11 cellular contexts compared by ENCODE assay signal in genomic region chrX:39955621-39956020, GRCh38.
DNase-seq lines count a peak whose midpoint lies in the region; TF ChIP-seq lines count a peak whose summit lies in the region.
"Had no signal": no experiment of that assay in that cellular context is flagged by ENCODE, and none has a peak within 500 bp of the region (broad histone marks: within the 10 kb centered on the region; RNA-seq: fewer than 3 reads in every experiment).

No MANE protein-coding gene starts in this region.

- BruUV-seq in OCI-LY7 (replicated peaks; lab: Mats Ljungman, UMichigan): no TSS peak

- H4K20me1 ChIP-seq in OCI-LY7 (ENCODE audit: insufficient read depth, low read length): no peaks in the 10 kb centered on the region

- TF ChIP-seq CTCF in GM20000 (IDR thresholded peaks at IDR 0.05; ENCODE audit: extremely low read depth, missing control alignments): no peak
- no peak for TF ChIP-seq CTCF in OCI-LY7 (conservative IDR thresholded peaks at IDR 0.05; ENCODE audit: low read length)

- no peaks in the 10 kb centered on the region for H3K36me3 Mint-ChIP-seq in T-helper 2 cell treated with Interferon-gamma antibody and Interleukin-4, amounts not matched to agents 5 μg/mL and 100 μg/mL, for 36 hours (ENCODE audit: low read depth)

- DNase-seq in NCI-H2171 treated with DMSO at 0.1 percent for 48 hours (lab: John Stamatoyannopoulos, UW) (peak; percentile 24), NCI-H2171 (lab: John Stamatoyannopoulos, UW) (no peak), GM20000 (ENCODE audit: low spot score) (peak; percentile 12), OCI-LY7 (ENCODE audit: low spot score) (peak; percentile 60), germinal center (ENCODE audit: low spot score) (peak; percentile 28), MG63 (no peak), NK-92 (lab: John Stamatoyannopoulos, UW; ENCODE audit: unreplicated experiment) (no peak)
- no peak for DNase-seq in T-helper 2 cell treated with Interferon-gamma antibody and Interleukin-4, amounts not matched to agents 5 μg/mL and 100 μg/mL, for 36 hours (ENCODE audit: low spot score)
- DNase-seq: activated naive CD4-positive, alpha-beta T cell; NCI-H1694 treated with DMSO at 0.1 percent for 48 hours; T-helper 9 cell had no signal

- H3K4me3 ChIP-seq in OCI-LY7 (ENCODE audit: low read depth, low read length, poor library complexity, severe bottlenecking): no peak overlapping the region
- H3K4me3 ChIP-seq in MG63: no peak overlapping the region

- CTCF ChIA-PET in OCI-LY7 (lab: Charles Lee; ENCODE audit: unreplicated experiment): no interaction called here

- H3K9me3 Mint-ChIP-seq in T-helper 2 cell treated with Interferon-gamma antibody and Interleukin-4, amounts not matched to agents 5 μg/mL and 100 μg/mL, for 36 hours: peaks cover 1% of the 10 kb centered on the region

- H3K9me2 ChIP-seq in OCI-LY7 (ENCODE audit: insufficient read depth, low read length): no peaks in the 10 kb centered on the region

- intact Hi-C loops in OCI-LY7 (cut with micrococcal nuclease; ENCODE audit: unreplicated experiment): loop anchor here (10.0 kb wide), 2 partner anchors 139 to 219 kb away; partner anchors contain the start of gene BCOR

- no peak overlapping the region for H3K4me3 Mint-ChIP-seq in T-helper 2 cell treated with Interferon-gamma antibody and Interleukin-4, amounts not matched to agents 5 μg/mL and 100 μg/mL, for 36 hours

- H3K27me3 ChIP-seq in MG63: no peaks in the 10 kb centered on the region

- POLR2A ChIA-PET in OCI-LY7 (lab: Charles Lee): interaction anchor here (0.6 kb wide), 1 partner anchor 79 kb away, joined by 3 read pairs; no protein-coding TSS in a partner anchor

- H3K27ac ChIP-seq in OCI-LY7 (ENCODE audit: low read depth, low read length, poor library complexity, severe bottlenecking): peak overlapping the region; percentile 42

- H3K36me3 ChIP-seq in OCI-LY7 (ENCODE audit: insufficient read depth, low read length) (no peaks in the 10 kb centered on the region; the same call in 1 of the 2 replicates), MG63 (no peaks in the 10 kb centered on the region)

- peaks cover 5% of the 10 kb centered on the region for H3K4me1 Mint-ChIP-seq in T-helper 2 cell treated with Interferon-gamma antibody and Interleukin-4, amounts not matched to agents 5 μg/mL and 100 μg/mL, for 36 hours (ENCODE audit: low read depth)

- no peaks in the 10 kb centered on the region for H3K27me3 Mint-ChIP-seq in T-helper 2 cell treated with Interferon-gamma antibody and Interleukin-4, amounts not matched to agents 5 μg/mL and 100 μg/mL, for 36 hours (ENCODE audit: low read depth)

- peaks cover 50% of the 10 kb centered on the region for H3K4me1 ChIP-seq in OCI-LY7 (ENCODE audit: insufficient read depth, low read length, poor library complexity, severe bottlenecking)

- H3K9me3 ChIP-seq in OCI-LY7 (ENCODE audit: low read length) (peaks cover 5% of the 10 kb centered on the region; the same call in 1 of the 2 replicates), MG63 (no peaks in the 10 kb centered on the region)

- peak overlapping the region; percentile 44 for H3K4me2 ChIP-seq in OCI-LY7 (ENCODE audit: low read length)

- no peak overlapping the region for H3K27ac Mint-ChIP-seq in T-helper 2 cell treated with Interferon-gamma antibody and Interleukin-4, amounts not matched to agents 5 μg/mL and 100 μg/mL, for 36 hours

- H3K79me2 ChIP-seq in OCI-LY7 (ENCODE audit: insufficient read depth, low read depth, low read length): no peaks in the 10 kb centered on the region

- peak overlapping the region; percentile 97; the same call in 1 of the 2 replicates for H2AFZ ChIP-seq in OCI-LY7 (ENCODE audit: low read length)

Comparison
In these comparisons a context has a peak if more than half of its experiments do, and no peak if none do; other contexts are left out.
1. DNase-seq: peak in NCI-H2171 treated with DMSO at 0.1 percent for 48 hours (single experiment), GM20000 (single experiment), OCI-LY7 (single experiment) and germinal center (single experiment); none in NCI-H2171 (single experiment), MG63 (single experiment), NK-92 (single experiment) and T-helper 2 cell treated with Interferon-gamma antibody and Interleukin-4, amounts not matched to agents 5 μg/mL and 100 μg/mL, for 36 hours (single experiment).